In genomic region chr17:14067347-14067746, GRCh38 we compare ENCODE assay signal across 28 cellular contexts.
"Had no signal": no experiment of that assay in that cellular context is flagged by ENCODE, and none has a peak within 500 bp of the region (broad histone marks: within the 10 kb centered on the region; RNA-seq: fewer than 3 reads in every experiment).

No MANE protein-coding gene starts in this region.

- H3K27me3 ChIP-seq: brain microvascular endothelial cell, neutrophil, ovary, testis, transverse colon had no signal

- H3K36me3 ChIP-seq: brain microvascular endothelial cell, neutrophil, prostate gland, transverse colon had no signal

- DNase-seq: activated CD8-positive, alpha-beta memory T cell treated with anti-CD3 and anti-CD28 coated beads, Interleukin-2, amount 50 U/mL, for 4 hours; activated effector memory CD4-positive, alpha-beta T cell treated with anti-CD3 and anti-CD28 coated beads, Interleukin-2, amount 50 U/mL, for 16 hours; activated naive CD4-positive, alpha-beta T cell treated with anti-CD3 and anti-CD28 coated beads for 36 hours; activated T-cell treated with anti-CD3 and anti-CD28 coated beads, Interleukin-2, amount 50 U/mL, for 24 hours; amniotic stem cell; brain microvascular endothelial cell; central memory CD4-positive, alpha-beta T cell; foreskin fibroblast; head of caudate nucleus; hippocampal formation; left cardiac atrium; naive B cell; nephron progenitor cell; ovary; retina; stimulated activated CD4-positive, alpha-beta T cell treated with anti-CD3 and anti-CD28 coated beads, Interleukin-12 subunit alpha, Interleukin-12 subunit beta, amount 100 ng/mL, for 4 hours; stimulated activated CD4-positive, alpha-beta T cell treated with anti-CD3 and anti-CD28 coated beads, Interleukin-4, amount 100 ng/mL, for 1 hour; stimulated activated naive CD8-positive, alpha-beta T cell treated with anti-CD3 and anti-CD28 coated beads, Interleukin-15, Interleukin-2, amounts not matched to agents 100 U/mL and 50 U/mL, for 24 hours; testis; transverse colon had no signal

- ATAC-seq: esophagus mucosa; left cardiac atrium; sciatic nerve; stimulated activated naive CD8-positive, alpha-beta T cell treated with anti-CD3 and anti-CD28 coated beads, Interleukin-15, Interleukin-2, amounts not matched to agents 100 U/mL and 50 U/mL, for 24 hours had no signal

- H3K27me3 Mint-ChIP-seq: activated T-cell treated with anti-CD3 and anti-CD28 coated beads, Interleukin-2, amount 50 U/mL, for 24 hours; naive B cell had no signal

- H3K9me3 Mint-ChIP-seq: naive B cell had no signal

- H3K4me3 ChIP-seq: ovary, prostate gland, skin epidermis, testis, transverse colon had no signal

- H3K27ac ChIP-seq: brain microvascular endothelial cell, neutrophil, ovary, prostate gland, skin epidermis, testis, transverse colon had no signal

- FAIRE-seq: astrocyte, endothelial cell of umbilical vein, keratinocyte had no signal

- H3K9me3 ChIP-seq: neutrophil, ovary, prostate gland, testis, transverse colon had no signal
